Comparison of ENCODE assay signal across 18 cellular contexts in the genomic region with DNA sequence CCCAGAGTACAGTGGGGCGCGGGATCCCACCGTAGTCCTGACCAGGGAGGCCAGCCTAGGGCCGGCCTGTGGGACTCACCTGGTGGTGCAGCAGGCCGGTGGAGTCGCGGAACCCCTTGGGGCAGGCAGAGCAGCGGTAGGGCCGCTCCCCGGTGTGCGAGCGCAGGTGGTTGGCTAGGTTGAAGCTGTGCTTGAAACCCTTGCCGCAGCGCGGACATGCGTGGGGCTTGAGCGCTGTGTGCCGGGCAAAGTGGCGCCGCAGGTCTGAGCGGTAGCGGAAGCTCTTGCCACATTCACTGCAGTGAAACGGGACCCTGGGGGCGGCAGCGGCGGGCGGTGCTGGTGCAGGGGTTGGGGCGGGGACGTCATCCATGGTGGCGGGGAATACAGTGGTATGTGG. TPM values are rescaled to one million over a fixed set of nuclear protein-coding genes. Genes with fewer than 3 reads are reported as not detected.
A peak's percentile ranks its signal among the peaks of the same experiment; 100 is the strongest.
DNase-seq lines count a peak whose midpoint lies in the region; ATAC-seq, FAIRE-seq and TF ChIP-seq lines count a peak whose summit lies in the region.
"Had no signal": no experiment of that assay in that cellular context is flagged by ENCODE, and none has a peak within 500 bp of the region (broad histone marks: within the 10 kb centered on the region; RNA-seq: fewer than 3 reads in every experiment).

No MANE protein-coding gene starts in this region.

- no peak for TF ChIP-seq CTCF in heart left ventricle (IDR thresholded peaks at IDR 0.05)
- TF ChIP-seq CTCF in K562 (IDR thresholded peaks at IDR 0.05 in 2 of 3, conservative IDR thresholded peaks at IDR 0.05 in 1 of 3; ENCODE audit: insufficient read depth in 2 of 3, low read depth in 1 of 3, low read length in 3 of 3): no peak
- no peak for TF ChIP-seq CTCF in lower lobe of right lung (IDR thresholded peaks at IDR 0.05)
- no peak for TF ChIP-seq CTCF in type B pancreatic cell (conservative IDR thresholded peaks at IDR 0.05)

- POLR2A ChIA-PET in K562 (lab: Yijun Ruan, JAX): interaction anchor here (3.4 kb wide), 1 partner anchor 9 kb away, joined by 22 read pairs; no protein-coding TSS in a partner anchor

- H3K36me3 ChIP-seq in heart left ventricle (peaks cover 0 to 49% (median 29%) of the 10 kb centered on the region in 9 donors), K562 (ENCODE audit: control insufficient read depth, insufficient read depth, low read length) (peaks cover 32% of the 10 kb centered on the region; the same call in 2 of the 3 replicates), lower lobe of right lung (peaks cover 40% of the 10 kb centered on the region)

- H3K9me3 ChIP-seq in heart left ventricle (no peaks in the 10 kb centered on the region), K562 (replicated peaks; ENCODE audit: control insufficient read depth, insufficient read depth, low read depth, low read length) (peaks cover 3% of the 10 kb centered on the region; the same call in 1 of the 2 replicates), lower lobe of right lung (no peaks in the 10 kb centered on the region)

- no peak overlapping the region for H2AFZ ChIP-seq in K562 (ENCODE audit: low read depth, low read length)

- H3K4me1 ChIP-seq in heart left ventricle: peaks cover 0 to 18% (median 8%) of the 10 kb centered on the region in 12 donors
- peaks cover 13 to 23% of the 10 kb centered on the region in 2 experiments; a peak in 4 of 5 replicates for H3K4me1 ChIP-seq in K562 (replicated peaks in 1 of 2; ENCODE audit: control insufficient read depth in 2 of 2, insufficient read depth in 2 of 2, low read length in 2 of 2)
- peaks cover 17% of the 10 kb centered on the region for H3K4me1 ChIP-seq in lower lobe of right lung

- in situ Hi-C loops in K562 (cut with MboI): no loop called here

- H3K4me3 ChIP-seq in heart left ventricle (no peak overlapping the region), K562 (no peak overlapping the region), lower lobe of right lung (no peak overlapping the region)

- no peak overlapping the region for H3K4me2 ChIP-seq in K562 (ENCODE audit: insufficient read depth, low read length)

- peaks cover 70% of the 10 kb centered on the region for H3K36me3 Mint-ChIP-seq in stimulated activated effector memory CD8-positive, alpha-beta T cell treated with anti-CD3 and anti-CD28 coated beads, Interleukin-12 subunit alpha, Interleukin-12 subunit beta, amount 100 ng/mL, for 72 hours
- peaks cover 32% of the 10 kb centered on the region for H3K36me3 Mint-ChIP-seq in type B pancreatic cell

- no peaks in the 10 kb centered on the region for H3K9me1 ChIP-seq in K562 (ENCODE audit: control insufficient read depth, insufficient read depth, low read length)

- TF ChIP-seq RAD21 in K562 (CRISPR knock-in tag; conservative IDR thresholded peaks at IDR 0.05 in 1 of 2, IDR thresholded peaks at IDR 0.05 in 1 of 2): no peak

- intact Hi-C loops in left ventricle myocardium superior (cut with micrococcal nuclease): no loop called here
- intact Hi-C loops in heart left ventricle (cut with DNase I): loop anchor here in 4 of 10 donors (5.0 to 10.0 kb wide), 4 partner anchors 35 to 83 kb away; a partner anchor contains a TSS
- intact Hi-C loops in K562 (cut with micrococcal nuclease): no loop called here
- intact Hi-C loops in lower lobe of right lung (cut with DNase I): no loop called here

- no TSS peak for BruUV-seq in K562 (replicated peaks; lab: Mats Ljungman, UMichigan)

- peaks cover 18% of the 10 kb centered on the region for H3K79me2 ChIP-seq in K562 (ENCODE audit: control insufficient read depth, insufficient read depth, low read length)

- no peaks in the 10 kb centered on the region for H4K20me1 ChIP-seq in K562 (replicated peaks; ENCODE audit: control insufficient read depth, insufficient read depth, low read length)

- peaks cover 22% of the 10 kb centered on the region for H3K4me1 Mint-ChIP-seq in stimulated activated effector memory CD8-positive, alpha-beta T cell treated with anti-CD3 and anti-CD28 coated beads, Interleukin-12 subunit alpha, Interleukin-12 subunit beta, amount 100 ng/mL, for 72 hours
- H3K4me1 Mint-ChIP-seq in type B pancreatic cell (ENCODE audit: unreplicated experiment): peaks cover 21% of the 10 kb centered on the region

- H3K27ac Mint-ChIP-seq in stimulated activated effector memory CD8-positive, alpha-beta T cell treated with anti-CD3 and anti-CD28 coated beads, Interleukin-12 subunit alpha, Interleukin-12 subunit beta, amount 100 ng/mL, for 72 hours: peak overlapping the region; percentile 32
- no peak overlapping the region for H3K27ac Mint-ChIP-seq in type B pancreatic cell

- H3K9ac ChIP-seq in K562 (ENCODE audit: insufficient read depth in 1 of 2, low read depth in 2 of 2, low read length in 2 of 2): no peak overlapping the region; a peak in 1 of 4 replicates

- TF ChIP-seq POLR2A in heart left ventricle (IDR thresholded peaks at IDR 0.05) (no peak), K562 (conservative IDR thresholded peaks at IDR 0.05) (no peak)

- DNase-seq in left ventricle myocardium superior (peak; percentile 48), heart left ventricle (no peak), K562 (ENCODE audit: extremely low read depth in 1 of 4, low spot score in 3 of 4) (peak in 1 of 4 experiments; percentile 1), lower lobe of right lung (peak; percentile 54), type B pancreatic cell (ENCODE audit: extremely low spot score, unreplicated experiment) (no peak), D341Med (ENCODE audit: low spot score) (no peak)
- no peak for DNase-seq in stimulated activated effector memory CD8-positive, alpha-beta T cell treated with anti-CD3 and anti-CD28 coated beads, Interleukin-12 subunit alpha, Interleukin-12 subunit beta, amount 100 ng/mL, for 72 hours (ENCODE audit: low spot score in 2 of 2)
- DNase-seq: DMS53, EL, NCI-H1417, NCI-H187, NCI-H2227 treated with DMSO at 0.1 percent for 48 hours, NCI-H524, SHP77 treated with DMSO at 0.1 percent for 48 hours had no signal

- H3K9me3 Mint-ChIP-seq in stimulated activated effector memory CD8-positive, alpha-beta T cell treated with anti-CD3 and anti-CD28 coated beads, Interleukin-12 subunit alpha, Interleukin-12 subunit beta, amount 100 ng/mL, for 72 hours: no peaks in the 10 kb centered on the region
- H3K9me3 Mint-ChIP-seq in type B pancreatic cell: no peaks in the 10 kb centered on the region

- H3K4me3 Mint-ChIP-seq in stimulated activated effector memory CD8-positive, alpha-beta T cell treated with anti-CD3 and anti-CD28 coated beads, Interleukin-12 subunit alpha, Interleukin-12 subunit beta, amount 100 ng/mL, for 72 hours: no peak overlapping the region
- H3K4me3 Mint-ChIP-seq in type B pancreatic cell: no peak overlapping the region
- H3K4me3 Mint-ChIP-seq: B cell had no signal

- no peak for FAIRE-seq in K562 (lab: Jason Lieb, UNC)
- FAIRE-seq: GM12892, GM18507 had no signal

- H3K27me3 Mint-ChIP-seq in type B pancreatic cell: no peaks in the 10 kb centered on the region
- H3K27me3 Mint-ChIP-seq: B cell had no signal

- 96 to 97% (median 97%) methylated on average over 30 of the region's 30 CpGs for WGBS in heart left ventricle, 4 donors
- WGBS in K562 (ENCODE audit: insufficient coverage, low coverage, missing lambda C conversion rate): 98% methylated on average over 11 of the region's 30 CpGs

- no peak for TF ChIP-seq EP300 in K562 (IDR thresholded peaks at IDR 0.05; ENCODE audit: low read length)

- CTCF ChIA-PET in K562 (lab: Yijun Ruan, JAX; ENCODE audit: low intra/inter-chr PET ratio): no interaction called here

- no peak for ATAC-seq in left ventricle myocardium superior
- no peak for ATAC-seq in heart left ventricle
- no peak for ATAC-seq in K562
- no peak for ATAC-seq in lower lobe of right lung
- ATAC-seq in stimulated activated effector memory CD8-positive, alpha-beta T cell treated with anti-CD3 and anti-CD28 coated beads, Interleukin-12 subunit alpha, Interleukin-12 subunit beta, amount 100 ng/mL, for 72 hours: no peak
- no peak for ATAC-seq in GM21825 (IDR thresholded peaks at IDR 0.05; ENCODE audit: unreplicated experiment)

- no peaks in the 10 kb centered on the region for H3K27me3 ChIP-seq in heart left ventricle
- no peaks in the 10 kb centered on the region for H3K27me3 ChIP-seq in K562 (ENCODE audit: control insufficient read depth in 2 of 2, insufficient read depth in 2 of 2, low read length in 2 of 2)
- no peaks in the 10 kb centered on the region for H3K27me3 ChIP-seq in lower lobe of right lung (ENCODE audit: low read depth)

- H3K27ac ChIP-seq in heart left ventricle (no peak overlapping the region), K562 (ENCODE audit: extremely low read depth, low read depth, low read length) (no peak overlapping the region), lower lobe of right lung (no peak overlapping the region)

RNA-seq across cellular contexts. Expression of a gene that starts 1.8 kb away (rescaled TPM):
- total RNA-seq in left ventricle myocardium superior (16.3 TPM), heart left ventricle (10 to 100 TPM; 11.2 to 15.4 (median 12.9) TPM), K562 (2014; rRNA removed) (5.9 and 7.3 TPM in 2 replicates), K562 (2014; rRNA removed; fragmentation: Illumina TruSeq; extraction: Trizol) (2.3 and 3.2 TPM in 2 replicates), K562 (2015; rRNA removed; fragmentation: Illumina TruSeq; extraction: Trizol) (4.7 and 5.5 TPM in 2 replicates), K562 (2021) (14.4 and 17.5 TPM in 2 replicates), lower lobe of right lung (14.3 TPM), type B pancreatic cell (ENCODE audit: low replicate concordance) (18.4 and 22.4 TPM in 2 replicates)
- polyA plus RNA-seq in heart left ventricle (10 to 100 TPM in 1 of 2 donors, 1 to 10 TPM in 1; 10.0 to 16.7 TPM), K562 (2011; rRNA removed) (3.8 and 4.7 TPM in 2 replicates), K562 (2014; fragmentation: Illumina TruSeq; extraction: Trizol) (8.7 TPM in 2 replicates), K562 (2014; fragmentation: Nextera tagmentation; extraction: Ambion mirVana) (under 1 TPM; 0.79 to 0.81 TPM), K562 (2014; rRNA removed) (5.7 and 5.8 TPM in 2 replicates)
- 4.3 and 8.7 TPM in 2 replicates for total RNA-seq in K562 (2011; cell fraction: chromatin; rRNA removed; ENCODE audit: low replicate concordance)
- total RNA-seq in K562 (2011; cell fraction: nucleolus; rRNA removed): 5.7 and 6.8 TPM in 2 replicates
- total RNA-seq in K562 (2011; cell fraction: nucleoplasm; rRNA removed): 6.9 and 7.8 TPM in 2 replicates
- polyA plus RNA-seq in K562 (2011; cell fraction: cytosol; rRNA removed): 3.5 and 7.4 TPM in 2 replicates
- polyA plus RNA-seq in K562 (2011; cell fraction: nucleus; rRNA removed): 7.6 and 10.7 TPM in 2 replicates
- 10.6 and 12.2 TPM in 2 replicates for polyA plus RNA-seq in K562 (2012)
- 2.1 and 3.1 TPM in 2 replicates for polyA minus RNA-seq in K562 (2011; rRNA and poly(A)+ RNA removed)
- 5.5 and 6.6 TPM in 2 replicates for polyA minus RNA-seq in K562 (2011; cell fraction: cytosol; rRNA and poly(A)+ RNA removed)
- polyA minus RNA-seq in K562 (2011; cell fraction: nucleus; rRNA and poly(A)+ RNA removed): 2.8 and 3.4 TPM in 2 replicates

RNA-seq across cellular contexts. Expression of a gene that starts 2.6 kb away (rescaled TPM):
- total RNA-seq in left ventricle myocardium superior (17.0 TPM), heart left ventricle (10 to 100 TPM; 11.0 to 34.7 (median 16.5) TPM), K562 (2014; rRNA removed) (14.7 and 23.6 TPM in 2 replicates), K562 (2014; rRNA removed; fragmentation: Illumina TruSeq; extraction: Trizol) (0.55 and 1.2 TPM in 2 replicates), K562 (2015; rRNA removed; fragmentation: Illumina TruSeq; extraction: Trizol) (5.6 and 6.4 TPM in 2 replicates), K562 (2021) (15.6 and 16.7 TPM in 2 replicates), lower lobe of right lung (33.4 TPM), type B pancreatic cell (ENCODE audit: low replicate concordance) (13.6 and 23.9 TPM in 2 replicates)
- polyA plus RNA-seq in heart left ventricle (10 to 100 TPM; 30.6 to 33.9 TPM), K562 (2011; rRNA removed) (2.9 and 3.7 TPM in 2 replicates), K562 (2014; fragmentation: Illumina TruSeq; extraction: Trizol) (1.4 and 5.4 TPM in 2 replicates), K562 (2014; fragmentation: Nextera tagmentation; extraction: Ambion mirVana) (under 1 TPM; 0.08 to 0.10 TPM), K562 (2014; rRNA removed) (13.1 and 14.4 TPM in 2 replicates)
- total RNA-seq in K562 (2011; cell fraction: chromatin; rRNA removed; ENCODE audit: low replicate concordance): 3.2 and 12.0 TPM in 2 replicates
- 12.4 and 13.0 TPM in 2 replicates for total RNA-seq in K562 (2011; cell fraction: nucleolus; rRNA removed)
- 7.3 and 7.5 TPM in 2 replicates for total RNA-seq in K562 (2011; cell fraction: nucleoplasm; rRNA removed)
- 6.8 and 21.8 TPM in 2 replicates for polyA plus RNA-seq in K562 (2011; cell fraction: cytosol; rRNA removed)
- 9.0 and 14.1 TPM in 2 replicates for polyA plus RNA-seq in K562 (2011; cell fraction: nucleus; rRNA removed)
- polyA plus RNA-seq in K562 (2012): 7.6 and 20.4 TPM in 2 replicates
- 0.30 and 0.67 TPM in 2 replicates for polyA minus RNA-seq in K562 (2011; rRNA and poly(A)+ RNA removed)
- 5.1 and 7.1 TPM in 2 replicates for polyA minus RNA-seq in K562 (2011; cell fraction: cytosol; rRNA and poly(A)+ RNA removed)
- 5.9 and 6.3 TPM in 2 replicates for polyA minus RNA-seq in K562 (2011; cell fraction: nucleus; rRNA and poly(A)+ RNA removed)

RNA-seq across cellular contexts. Expression of a gene that starts 8.0 kb away (rescaled TPM):
- 21.8 TPM for total RNA-seq in left ventricle myocardium superior
- total RNA-seq in heart left ventricle: 10 to 100 TPM; 11.4 to 19.1 (median 14.2) TPM
- 10 to 100 TPM; 12.0 to 24.3 TPM for polyA plus RNA-seq in heart left ventricle
- 2.2 and 8.0 TPM in 2 replicates for total RNA-seq in K562 (2011; cell fraction: chromatin; rRNA removed; ENCODE audit: low replicate concordance)
- total RNA-seq in K562 (2011; cell fraction: nucleolus; rRNA removed): 8.0 and 10.0 TPM in 2 replicates
- 4.9 and 5.2 TPM in 2 replicates for total RNA-seq in K562 (2011; cell fraction: nucleoplasm; rRNA removed)
- total RNA-seq in K562 (2014; rRNA removed): 1.6 and 2.3 TPM in 2 replicates
- total RNA-seq in K562 (2014; rRNA removed; fragmentation: Illumina TruSeq; extraction: Trizol): 0.29 and 0.40 TPM in 2 replicates
- 1.4 and 1.5 TPM in 2 replicates for total RNA-seq in K562 (2015; rRNA removed; fragmentation: Illumina TruSeq; extraction: Trizol)
- total RNA-seq in K562 (2021): 18.6 and 18.8 TPM in 2 replicates
- polyA plus RNA-seq in K562 (2011; rRNA removed): 1.2 and 1.5 TPM in 2 replicates
- polyA plus RNA-seq in K562 (2011; cell fraction: cytosol; rRNA removed): 2.0 and 9.6 TPM in 2 replicates
- 1.6 and 4.8 TPM in 2 replicates for polyA plus RNA-seq in K562 (2011; cell fraction: nucleus; rRNA removed)
- polyA plus RNA-seq in K562 (2012): 6.0 and 10.0 TPM in 2 replicates
- polyA plus RNA-seq in K562 (2014; fragmentation: Illumina TruSeq; extraction: Trizol): 1.8 and 2.3 TPM in 2 replicates
- polyA plus RNA-seq in K562 (2014; fragmentation: Nextera tagmentation; extraction: Ambion mirVana): not detected
- 6.7 and 6.9 TPM in 2 replicates for polyA plus RNA-seq in K562 (2014; rRNA removed)
- 0.24 and 0.60 TPM in 2 replicates for polyA minus RNA-seq in K562 (2011; rRNA and poly(A)+ RNA removed)
- 7.3 and 9.8 TPM in 2 replicates for polyA minus RNA-seq in K562 (2011; cell fraction: cytosol; rRNA and poly(A)+ RNA removed)
- polyA minus RNA-seq in K562 (2011; cell fraction: nucleus; rRNA and poly(A)+ RNA removed): 1.1 and 1.5 TPM in 2 replicates
- 16.5 TPM for total RNA-seq in lower lobe of right lung
- 14.6 and 16.2 TPM in 2 replicates for total RNA-seq in type B pancreatic cell (ENCODE audit: low replicate concordance)

RNA-seq across cellular contexts. Expression of a gene that starts 16.8 kb away (rescaled TPM):
- total RNA-seq in left ventricle myocardium superior (14.7 TPM), heart left ventricle (10 to 100 TPM in 4 of 9 donors, 1 to 10 TPM in 5; 5.4 to 13.9 (median 9.8) TPM), K562 (2014; rRNA removed) (3.8 and 5.9 TPM in 2 replicates), K562 (2014; rRNA removed; fragmentation: Illumina TruSeq; extraction: Trizol) (1.0 and 1.3 TPM in 2 replicates), K562 (2015; rRNA removed; fragmentation: Illumina TruSeq; extraction: Trizol) (1.2 and 1.3 TPM in 2 replicates), K562 (2021) (15.0 and 15.9 TPM in 2 replicates), lower lobe of right lung (12.7 TPM), type B pancreatic cell (ENCODE audit: low replicate concordance) (21.1 and 23.9 TPM in 2 replicates)
- polyA plus RNA-seq in heart left ventricle (10 to 100 TPM in 1 of 2 donors, 1 to 10 TPM in 1; 7.9 to 10.9 TPM), K562 (2011; rRNA removed) (1.6 and 3.3 TPM in 2 replicates), K562 (2014; fragmentation: Illumina TruSeq; extraction: Trizol) (3.3 and 3.9 TPM in 2 replicates), K562 (2014; fragmentation: Nextera tagmentation; extraction: Ambion mirVana) (under 1 TPM; 0.06 to 0.08 TPM), K562 (2014; rRNA removed) (3.4 and 4.9 TPM in 2 replicates)
- total RNA-seq in K562 (2011; cell fraction: chromatin; rRNA removed; ENCODE audit: low replicate concordance): 39.4 and 55.2 TPM in 2 replicates
- total RNA-seq in K562 (2011; cell fraction: nucleolus; rRNA removed): 10.7 TPM in 2 replicates
- 25.4 and 86.3 TPM in 2 replicates for total RNA-seq in K562 (2011; cell fraction: nucleoplasm; rRNA removed)
- polyA plus RNA-seq in K562 (2011; cell fraction: cytosol; rRNA removed): 3.0 and 6.5 TPM in 2 replicates
- polyA plus RNA-seq in K562 (2011; cell fraction: nucleus; rRNA removed): 17.0 and 20.1 TPM in 2 replicates
- polyA plus RNA-seq in K562 (2012): 6.7 and 9.7 TPM in 2 replicates
- 3.0 and 4.6 TPM in 2 replicates for polyA minus RNA-seq in K562 (2011; rRNA and poly(A)+ RNA removed)
- polyA minus RNA-seq in K562 (2011; cell fraction: cytosol; rRNA and poly(A)+ RNA removed): 5.6 and 7.0 TPM in 2 replicates
- 4.6 and 5.4 TPM in 2 replicates for polyA minus RNA-seq in K562 (2011; cell fraction: nucleus; rRNA and poly(A)+ RNA removed)

RNA-seq across cellular contexts. Expression of a gene that starts 26.9 kb away (rescaled TPM):
- 13.4 TPM for total RNA-seq in left ventricle myocardium superior
- total RNA-seq in heart left ventricle: 10 to 100 TPM in 4 of 9 donors, 1 to 10 TPM in 5; 6.7 to 15.8 (median 9.2) TPM
- 10 to 100 TPM in 1 of 2 donors, 1 to 10 TPM in 1; 8.5 to 10.4 TPM for polyA plus RNA-seq in heart left ventricle
- 6.3 and 14.3 TPM in 2 replicates for total RNA-seq in K562 (2011; cell fraction: chromatin; rRNA removed; ENCODE audit: low replicate concordance)
- total RNA-seq in K562 (2011; cell fraction: nucleolus; rRNA removed): 10.0 and 12.5 TPM in 2 replicates
- 7.7 and 9.6 TPM in 2 replicates for total RNA-seq in K562 (2011; cell fraction: nucleoplasm; rRNA removed)
- total RNA-seq in K562 (2014; rRNA removed): 2.0 and 3.8 TPM in 2 replicates
- 1.6 TPM in 2 replicates for total RNA-seq in K562 (2014; rRNA removed; fragmentation: Illumina TruSeq; extraction: Trizol)
- 2.7 and 3.2 TPM in 2 replicates for total RNA-seq in K562 (2015; rRNA removed; fragmentation: Illumina TruSeq; extraction: Trizol)
- total RNA-seq in K562 (2021): 4.6 and 6.1 TPM in 2 replicates
- 2.1 and 3.5 TPM in 2 replicates for polyA plus RNA-seq in K562 (2011; rRNA removed)
- polyA plus RNA-seq in K562 (2011; cell fraction: cytosol; rRNA removed): 2.0 and 4.3 TPM in 2 replicates
- polyA plus RNA-seq in K562 (2011; cell fraction: nucleus; rRNA removed): 11.3 and 16.1 TPM in 2 replicates
- 7.3 and 7.9 TPM in 2 replicates for polyA plus RNA-seq in K562 (2012)
- polyA plus RNA-seq in K562 (2014; fragmentation: Illumina TruSeq; extraction: Trizol): 4.1 and 5.1 TPM in 2 replicates
- under 1 TPM; 0.14 to 0.17 TPM for polyA plus RNA-seq in K562 (2014; fragmentation: Nextera tagmentation; extraction: Ambion mirVana)
- polyA plus RNA-seq in K562 (2014; rRNA removed): 4.1 and 4.4 TPM in 2 replicates
- polyA minus RNA-seq in K562 (2011; rRNA and poly(A)+ RNA removed): 1.4 TPM in 2 replicates
- polyA minus RNA-seq in K562 (2011; cell fraction: cytosol; rRNA and poly(A)+ RNA removed): 1.3 and 2.6 TPM in 2 replicates
- 2.7 TPM in 2 replicates for polyA minus RNA-seq in K562 (2011; cell fraction: nucleus; rRNA and poly(A)+ RNA removed)
- 7.1 TPM for total RNA-seq in lower lobe of right lung
- total RNA-seq in type B pancreatic cell (ENCODE audit: low replicate concordance): 9.4 and 9.6 TPM in 2 replicates

Comparison
In these comparisons a context has a peak if more than half of its experiments do, and no peak if none do; other contexts are left out.
1. DNase-seq: peak in left ventricle myocardium superior (single experiment) and lower lobe of right lung (single experiment); none in heart left ventricle (0 of 5), stimulated activated effector memory CD8-positive, alpha-beta T cell treated with anti-CD3 and anti-CD28 coated beads, Interleukin-12 subunit alpha, Interleukin-12 subunit beta, amount 100 ng/mL, for 72 hours (0 of 2), type B pancreatic cell (single experiment) and D341Med (single experiment).